ENCODE assay signal across 8 cellular contexts in the genomic region with DNA sequence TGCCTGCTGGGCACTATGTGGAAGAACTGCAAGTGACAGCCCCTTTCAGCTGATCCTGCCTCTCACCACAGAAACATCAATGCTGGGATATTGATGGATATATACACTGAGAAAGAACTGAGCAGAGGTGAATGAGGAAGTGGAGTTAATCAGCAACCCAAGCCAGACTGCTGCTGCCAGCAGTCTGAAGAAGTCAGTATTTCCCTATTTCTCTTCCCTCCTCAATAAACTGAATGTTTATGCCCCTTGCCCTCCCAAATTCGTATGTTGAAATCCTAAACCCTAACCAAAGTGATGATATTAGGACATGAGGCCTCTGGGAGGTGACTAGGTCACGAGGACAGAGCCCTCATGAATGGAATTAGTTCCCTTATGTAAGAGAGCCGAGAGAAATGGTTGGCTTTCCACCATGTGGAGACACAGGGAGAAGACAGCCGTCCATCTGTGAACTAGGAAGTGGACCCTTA.
A peak's percentile ranks its signal among the peaks of the same experiment; 100 is the strongest.
DNase-seq lines count a peak whose midpoint lies in the region; ATAC-seq, FAIRE-seq and TF ChIP-seq lines count a peak whose summit lies in the region.

No MANE protein-coding gene starts in this region.

- 0% methylated on average over 3 of the region's 4 CpGs for WGBS in HepG2 (ENCODE audit: low lambda C conversion rate)

- H3K4me3 ChIP-seq in HepG2 (replicated peaks in 1 of 3; ENCODE audit: insufficient read depth in 1 of 3, low read depth in 2 of 3, low read length in 3 of 3): peak overlapping the region in 2 of 3 experiments; percentile 23 to 24; a peak in 4 of 6 replicates

- TF ChIP-seq POLR2A in HepG2 (IDR thresholded peaks at IDR 0.05; ENCODE audit: insufficient read depth in 1 of 2, low read depth in 2 of 2, low read length in 2 of 2): peak in 1 of 2 experiments; percentile 38; a peak in 1 of 4 replicates

- peak overlapping the region; percentile 48 for H3K9ac ChIP-seq in HepG2 (ENCODE audit: insufficient read depth, low read depth, low read length)

- in situ Hi-C loops in HepG2 (cut with HindIII; ENCODE audit: extremely low pct_ligation_motif_present, low pct_unique_long_range_greater_than_20kb): no loop called here

- TF ChIP-seq RAD21 in HepG2 (CRISPR knock-in tag; IDR thresholded peaks at IDR 0.05): no peak

- H3K4me1 ChIP-seq in HepG2 (ENCODE audit: insufficient read depth, low read length): peaks cover 39% of the 10 kb centered on the region

- peak in 1 of 2 experiments; percentile 56; a peak in 2 of 4 replicates for TF ChIP-seq EP300 in HepG2 (IDR thresholded peaks at IDR 0.05; ENCODE audit: low read depth in 2 of 2, low read length in 2 of 2)
- no peak for TF ChIP-seq EP300 in HepG2 (CRISPR knock-in tag; IDR thresholded peaks at IDR 0.05; ENCODE audit: borderline replicate concordance)

- H2AFZ ChIP-seq in HepG2 (ENCODE audit: low read length): peak overlapping the region; percentile 71

- H3K27me3 ChIP-seq in HepG2 (ENCODE audit: control insufficient read depth in 1 of 2, insufficient read depth in 2 of 2, low read length in 2 of 2): no peaks in the 10 kb centered on the region

- peak; percentile 29 for TF ChIP-seq CTCF in HepG2 (CRISPR knock-in tag; IDR thresholded peaks at IDR 0.05)

- H3K9me3 ChIP-seq in HepG2 (ENCODE audit: low read length): peaks cover 24% of the 10 kb centered on the region

- H3K36me3 ChIP-seq in HepG2 (replicated peaks in 1 of 2; ENCODE audit: control insufficient read depth in 1 of 2, insufficient read depth in 2 of 2, low read length in 2 of 2): peaks cover 0 to 37% of the 10 kb centered on the region in 2 experiments; a peak in 3 of 5 replicates

- peak; percentile 60 for ATAC-seq in HG02623 (IDR thresholded peaks at IDR 0.05; ENCODE audit: unreplicated experiment)
- ATAC-seq in HepG2: peak; percentile 99

- POLR2A ChIA-PET in HepG2 (lab: Yijun Ruan, JAX): interaction anchor here (1.3 to 1.4 kb wide), 2 partner anchors 76 to 135 kb away, joined by 3 to 5 read pairs; a partner anchor contains a TSS

- peak overlapping the region; percentile 75 for H3K4me2 ChIP-seq in HepG2 (ENCODE audit: low read depth, low read length)

- no TSS peak for BruUV-seq in HepG2 (replicated peaks; lab: Mats Ljungman, UMichigan)

- CTCF ChIA-PET in HepG2 (lab: Yijun Ruan, JAX; ENCODE audit: low intra/inter-chr PET ratio, low total read pairs): no interaction called here

- DNase-seq in CD1c-positive myeloid dendritic cell (ENCODE audit: extremely low spot score) (peak; percentile 90), OCI-M2 (lab: John Stamatoyannopoulos, UW; ENCODE audit: unreplicated experiment) (peak; percentile 58), HepG2 (ENCODE audit: low spot score) (peak; percentile 86), NCI-H2029 (lab: John Stamatoyannopoulos, UW) (no peak), AG08396 (ENCODE audit: low spot score) (no peak), SK-N-DZ (ENCODE audit: low spot score) (no peak)
- no peak for DNase-seq in effector CD4-positive, alpha-beta T cell

- peak overlapping the region; percentile 71 for H3K27ac ChIP-seq in HepG2 (ENCODE audit: extremely low read length, insufficient read depth, low read length)

- H4K20me1 ChIP-seq in HepG2 (ENCODE audit: insufficient read depth, low read length): no peaks in the 10 kb centered on the region; the same call in 1 of the 2 replicates

- peaks cover 63% of the 10 kb centered on the region for H3K79me2 ChIP-seq in HepG2 (ENCODE audit: insufficient read depth, low read length)

- FAIRE-seq in HepG2 (lab: Jason Lieb, UNC): peak; percentile 87

- intact Hi-C loops in HepG2 (cut with micrococcal nuclease; ENCODE audit: unreplicated experiment): loop anchor here (2.0 to 10.0 kb wide), 4 partner anchors 16 to 138 kb away; no protein-coding TSS in a partner anchor

TF ChIP-seq in HepG2, 621 proteins besides CTCF, POLR2A, EP300 and RAD21 (continues in another document):
- TF ChIP-seq ZBTB3 (CRISPR knock-in tag; IDR thresholded peaks at IDR 0.05; ENCODE audit: borderline replicate concordance, low read depth) (no peak), ZNF670 (CRISPR knock-in tag; IDR thresholded peaks at IDR 0.05; ENCODE audit: borderline replicate concordance) (peak; percentile 17; the same call in 1 of the 2 replicates), SCMH1 (CRISPR knock-in tag; IDR thresholded peaks at IDR 0.05; ENCODE audit: borderline replicate concordance) (no peak), HDAC2 (CRISPR knock-in tag; IDR thresholded peaks at IDR 0.05) (peak; percentile 64; the same call in 1 of the 2 replicates), ZFP36L2 (CRISPR knock-in tag; IDR thresholded peaks at IDR 0.05) (no peak), ZNF136 (CRISPR knock-in tag; IDR thresholded peaks at IDR 0.05; ENCODE audit: low read depth) (no peak), POGZ (CRISPR knock-in tag; IDR thresholded peaks at IDR 0.05) (peak; percentile 76), CENPX (CRISPR knock-in tag; IDR thresholded peaks at IDR 0.05) (no peak), MEIS2 (CRISPR knock-in tag; IDR thresholded peaks at IDR 0.05) (peak; percentile 55; the same call in 1 of the 2 replicates), ZNF788 (CRISPR knock-in tag; IDR thresholded peaks at IDR 0.05; ENCODE audit: borderline replicate concordance) (peak; percentile 53; the same call in 1 of the 2 replicates), TGIF2 (CRISPR knock-in tag; IDR thresholded peaks at IDR 0.05) (peak; percentile 99)
- TF ChIP-seq, protein P1, sequence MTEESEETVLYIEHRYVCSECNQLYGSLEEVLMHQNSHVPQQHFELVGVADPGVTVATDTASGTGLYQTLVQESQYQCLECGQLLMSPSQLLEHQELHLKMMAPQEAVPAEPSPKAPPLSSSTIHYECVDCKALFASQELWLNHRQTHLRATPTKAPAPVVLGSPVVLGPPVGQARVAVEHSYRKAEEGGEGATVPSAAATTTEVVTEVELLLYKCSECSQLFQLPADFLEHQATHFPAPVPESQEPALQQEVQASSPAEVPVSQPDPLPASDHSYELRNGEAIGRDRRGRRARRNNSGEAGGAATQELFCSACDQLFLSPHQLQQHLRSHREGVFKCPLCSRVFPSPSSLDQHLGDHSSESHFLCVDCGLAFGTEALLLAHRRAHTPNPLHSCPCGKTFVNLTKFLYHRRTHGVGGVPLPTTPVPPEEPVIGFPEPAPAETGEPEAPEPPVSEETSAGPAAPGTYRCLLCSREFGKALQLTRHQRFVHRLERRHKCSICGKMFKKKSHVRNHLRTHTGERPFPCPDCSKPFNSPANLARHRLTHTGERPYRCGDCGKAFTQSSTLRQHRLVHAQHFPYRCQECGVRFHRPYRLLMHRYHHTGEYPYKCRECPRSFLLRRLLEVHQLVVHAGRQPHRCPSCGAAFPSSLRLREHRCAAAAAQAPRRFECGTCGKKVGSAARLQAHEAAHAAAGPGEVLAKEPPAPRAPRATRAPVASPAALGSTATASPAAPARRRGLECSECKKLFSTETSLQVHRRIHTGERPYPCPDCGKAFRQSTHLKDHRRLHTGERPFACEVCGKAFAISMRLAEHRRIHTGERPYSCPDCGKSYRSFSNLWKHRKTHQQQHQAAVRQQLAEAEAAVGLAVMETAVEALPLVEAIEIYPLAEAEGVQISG (CRISPR knock-in tag; IDR thresholded peaks at IDR 0.05): peak; percentile 48; the same call in 1 of the 2 replicates
- TF ChIP-seq, protein P2, sequence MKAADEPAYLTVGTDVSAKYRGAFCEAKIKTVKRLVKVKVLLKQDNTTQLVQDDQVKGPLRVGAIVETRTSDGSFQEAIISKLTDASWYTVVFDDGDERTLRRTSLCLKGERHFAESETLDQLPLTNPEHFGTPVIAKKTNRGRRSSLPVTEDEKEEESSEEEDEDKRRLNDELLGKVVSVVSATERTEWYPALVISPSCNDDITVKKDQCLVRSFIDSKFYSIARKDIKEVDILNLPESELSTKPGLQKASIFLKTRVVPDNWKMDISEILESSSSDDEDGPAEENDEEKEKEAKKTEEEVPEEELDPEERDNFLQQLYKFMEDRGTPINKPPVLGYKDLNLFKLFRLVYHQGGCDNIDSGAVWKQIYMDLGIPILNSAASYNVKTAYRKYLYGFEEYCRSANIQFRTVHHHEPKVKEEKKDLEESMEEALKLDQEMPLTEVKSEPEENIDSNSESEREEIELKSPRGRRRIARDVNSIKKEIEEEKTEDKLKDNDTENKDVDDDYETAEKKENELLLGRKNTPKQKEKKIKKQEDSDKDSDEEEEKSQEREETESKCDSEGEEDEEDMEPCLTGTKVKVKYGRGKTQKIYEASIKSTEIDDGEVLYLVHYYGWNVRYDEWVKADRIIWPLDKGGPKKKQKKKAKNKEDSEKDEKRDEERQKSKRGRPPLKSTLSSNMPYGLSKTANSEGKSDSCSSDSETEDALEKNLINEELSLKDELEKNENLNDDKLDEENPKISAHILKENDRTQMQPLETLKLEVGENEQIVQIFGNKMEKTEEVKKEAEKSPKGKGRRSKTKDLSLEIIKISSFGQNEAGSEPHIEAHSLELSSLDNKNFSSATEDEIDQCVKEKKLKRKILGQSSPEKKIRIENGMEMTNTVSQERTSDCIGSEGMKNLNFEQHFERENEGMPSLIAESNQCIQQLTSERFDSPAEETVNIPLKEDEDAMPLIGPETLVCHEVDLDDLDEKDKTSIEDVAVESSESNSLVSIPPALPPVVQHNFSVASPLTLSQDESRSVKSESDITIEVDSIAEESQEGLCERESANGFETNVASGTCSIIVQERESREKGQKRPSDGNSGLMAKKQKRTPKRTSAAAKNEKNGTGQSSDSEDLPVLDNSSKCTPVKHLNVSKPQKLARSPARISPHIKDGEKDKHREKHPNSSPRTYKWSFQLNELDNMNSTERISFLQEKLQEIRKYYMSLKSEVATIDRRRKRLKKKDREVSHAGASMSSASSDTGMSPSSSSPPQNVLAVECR (CRISPR knock-in tag; IDR thresholded peaks at IDR 0.05; ENCODE audit: borderline replicate concordance): peak; percentile 72
- TF ChIP-seq, protein P3, sequence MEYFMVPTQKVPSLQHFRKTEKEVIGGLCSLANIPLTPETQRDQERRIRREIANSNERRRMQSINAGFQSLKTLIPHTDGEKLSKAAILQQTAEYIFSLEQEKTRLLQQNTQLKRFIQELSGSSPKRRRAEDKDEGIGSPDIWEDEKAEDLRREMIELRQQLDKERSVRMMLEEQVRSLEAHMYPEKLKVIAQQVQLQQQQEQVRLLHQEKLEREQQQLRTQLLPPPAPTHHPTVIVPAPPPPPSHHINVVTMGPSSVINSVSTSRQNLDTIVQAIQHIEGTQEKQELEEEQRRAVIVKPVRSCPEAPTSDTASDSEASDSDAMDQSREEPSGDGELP (IDR thresholded peaks at IDR 0.05; ENCODE audit: borderline replicate concordance, low read depth): peak; percentile 95

Comparison
In these comparisons a context has a peak if more than half of its experiments do, and no peak if none do; other contexts are left out.
1. DNase-seq: peak in CD1c-positive myeloid dendritic cell (single experiment), OCI-M2 (single experiment) and HepG2 (single experiment); none in NCI-H2029 (single experiment), AG08396 (single experiment), SK-N-DZ (single experiment) and effector CD4-positive, alpha-beta T cell (single experiment).